17 cellular contexts compared by ENCODE assay signal in the genomic region with DNA sequence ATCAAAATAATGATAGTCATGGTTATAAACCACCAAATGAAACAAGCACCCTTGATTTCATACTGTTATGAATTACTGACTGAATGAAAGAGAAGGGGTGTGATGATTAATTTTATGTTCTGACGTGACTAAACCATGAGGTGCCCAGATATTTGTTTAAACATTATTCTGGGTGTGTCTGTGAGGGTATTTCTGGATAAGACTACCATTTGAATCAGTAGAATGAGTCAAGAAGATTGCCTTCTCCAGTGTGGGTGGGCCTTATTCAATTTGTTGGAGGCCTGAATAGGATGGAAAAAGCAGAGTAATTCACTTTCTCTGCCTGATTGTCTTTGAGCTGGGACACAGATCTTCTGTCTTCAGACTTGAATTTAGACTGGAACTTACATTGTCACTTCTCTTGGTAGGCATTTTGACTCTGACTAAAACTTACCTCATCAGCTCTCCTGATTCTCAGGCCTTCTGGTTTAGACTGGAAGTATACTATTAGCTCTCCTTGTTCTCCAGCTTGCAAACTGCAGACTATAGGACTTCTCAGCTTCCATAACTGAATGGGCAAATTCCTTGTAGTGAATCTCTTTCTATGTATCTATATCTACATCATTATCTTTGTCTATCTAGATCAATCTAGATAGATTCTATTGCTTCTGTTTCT.
"Had no signal": no experiment of that assay in that cellular context is flagged by ENCODE, and none has a peak within 500 bp of the region (broad histone marks: within the 10 kb centered on the region; RNA-seq: fewer than 3 reads in every experiment).

No MANE protein-coding gene starts in this region.

- H3K4me3 Mint-ChIP-seq: activated CD4-positive, alpha-beta memory T cell treated with anti-CD3 and anti-CD28 coated beads for 36 hours; activated naive CD8-positive, alpha-beta T cell treated with anti-CD3 and anti-CD28 coated beads for 36 hours; immature natural killer cell; memory B cell; nephron had no signal

- H3K4me3 ChIP-seq: suprapubic skin, upper lobe of left lung had no signal

- H3K27me3 ChIP-seq: suprapubic skin, upper lobe of left lung had no signal

- ATAC-seq: left lobe of liver, sciatic nerve had no signal

- H3K4me1 Mint-ChIP-seq: activated naive CD8-positive, alpha-beta T cell treated with anti-CD3 and anti-CD28 coated beads for 36 hours; immature natural killer cell; memory B cell; nephron had no signal

- H3K27ac Mint-ChIP-seq: activated CD4-positive, alpha-beta memory T cell treated with anti-CD3 and anti-CD28 coated beads for 36 hours; activated naive CD8-positive, alpha-beta T cell treated with anti-CD3 and anti-CD28 coated beads for 36 hours; immature natural killer cell; memory B cell; nephron had no signal

- H3K9me3 ChIP-seq: suprapubic skin, upper lobe of left lung had no signal

- H3K27ac ChIP-seq: suprapubic skin, upper lobe of left lung had no signal

- H3K36me3 ChIP-seq: suprapubic skin, upper lobe of left lung had no signal

- H3K27me3 Mint-ChIP-seq: activated CD4-positive, alpha-beta memory T cell treated with anti-CD3 and anti-CD28 coated beads for 36 hours; activated naive CD8-positive, alpha-beta T cell treated with anti-CD3 and anti-CD28 coated beads for 36 hours; memory B cell had no signal

- DNase-seq: activated CD4-positive, alpha-beta memory T cell treated with anti-CD3 and anti-CD28 coated beads for 36 hours; activated CD4-positive, alpha-beta T cell treated with anti-CD3 and anti-CD28 coated beads for 1 hour; activated gamma-delta T cell; activated naive CD8-positive, alpha-beta T cell treated with anti-CD3 and anti-CD28 coated beads for 36 hours; activated T-cell treated with anti-CD3 and anti-CD28 coated beads, Interleukin-2, amount 50 U/mL, for 48 hours; aorta; glutamatergic neuron; immature natural killer cell; stimulated activated CD4-positive, alpha-beta T cell treated with anti-CD3 and anti-CD28 coated beads, Interleukin-2, amount 100 ng/mL, for 24 hours; stimulated activated naive CD4-positive, alpha-beta T cell treated with Interleukin-2 at 50 U/mL for 16 hours; T-helper 9 cell; upper lobe of left lung had no signal

- H3K36me3 Mint-ChIP-seq: activated CD4-positive, alpha-beta memory T cell treated with anti-CD3 and anti-CD28 coated beads for 36 hours; activated naive CD8-positive, alpha-beta T cell treated with anti-CD3 and anti-CD28 coated beads for 36 hours; immature natural killer cell; memory B cell had no signal

- H3K4me1 ChIP-seq: suprapubic skin, upper lobe of left lung had no signal
